16 cellular contexts compared by ENCODE assay signal in genomic region chr7:39085189-39085588, GRCh38.
DNase-seq lines count a peak whose midpoint lies in the region; ATAC-seq and TF ChIP-seq lines count a peak whose summit lies in the region.
"Had no signal": no experiment of that assay in that cellular context is flagged by ENCODE, and none has a peak within 500 bp of the region (broad histone marks: within the 10 kb centered on the region; RNA-seq: fewer than 3 reads in every experiment).

No MANE protein-coding gene starts in this region.

- intact Hi-C loops in heart right ventricle (cut with DNase I) (no loop called here), cardiac septum (cut with DNase I) (no loop called here), left ventricle myocardium inferior (cut with micrococcal nuclease) (no loop called here), aorta (cut with DNase I) (no loop called here)

- H2AFZ ChIP-seq in neuron (ENCODE audit: low read depth, low read length): peak overlapping the region; percentile 20

- H3K9me3 ChIP-seq in heart right ventricle: no peaks in the 10 kb centered on the region
- no peaks in the 10 kb centered on the region for H3K9me3 ChIP-seq in left ventricle myocardium inferior (replicated peaks)
- H3K9me3 ChIP-seq in neuron (ENCODE audit: low read length): no peaks in the 10 kb centered on the region
- no peaks in the 10 kb centered on the region for H3K9me3 ChIP-seq in aorta (ENCODE audit: control insufficient read depth, low read length)
- H3K9me3 ChIP-seq: colonic mucosa had no signal

- H3K36me3 ChIP-seq in heart right ventricle (no peaks in the 10 kb centered on the region), left ventricle myocardium inferior (no peaks in the 10 kb centered on the region), neuron (ENCODE audit: insufficient read depth, low read length) (no peaks in the 10 kb centered on the region), aorta (ENCODE audit: control insufficient read depth in 1 of 2, insufficient read depth in 2 of 2, low read length in 1 of 2) (no peaks in the 10 kb centered on the region)
- H3K36me3 ChIP-seq: colonic mucosa had no signal

- peaks cover 0 to 44% (median 12%) of the 10 kb centered on the region in 7 donors for H3K27me3 ChIP-seq in heart right ventricle
- H3K27me3 ChIP-seq in left ventricle myocardium inferior (ENCODE audit: low read depth): peaks cover 45% of the 10 kb centered on the region
- H3K27me3 ChIP-seq in neuron (ENCODE audit: insufficient read depth, low read length): no peaks in the 10 kb centered on the region
- no peaks in the 10 kb centered on the region for H3K27me3 ChIP-seq in aorta (ENCODE audit: control insufficient read depth in 1 of 2, insufficient read depth in 2 of 2, low read length in 1 of 2)
- H3K27me3 ChIP-seq: colonic mucosa had no signal

- ATAC-seq in heart right ventricle (peak in 1 of 8 donors; percentile 55), aorta (ENCODE audit: low FRiP score) (no peak)
- ATAC-seq: esophagus mucosa; stimulated activated naive CD8-positive, alpha-beta T cell treated with anti-CD3 and anti-CD28 coated beads, Interleukin-15, amount 100 ng/mL, for 72 hours; T-cell had no signal

- no peak for TF ChIP-seq CTCF in heart right ventricle (IDR thresholded peaks at IDR 0.05)
- no peak for TF ChIP-seq CTCF in left ventricle myocardium inferior (IDR thresholded peaks at IDR 0.05; ENCODE audit: borderline replicate concordance)

- H3K27ac ChIP-seq in heart right ventricle (peak overlapping the region in 3 of 10 donors; percentile 10 to 31 (median 20)), left ventricle myocardium inferior (replicated peaks) (no peak overlapping the region), aorta (ENCODE audit: low read depth in 1 of 2, low read length in 2 of 2) (no peak overlapping the region)
- H3K27ac ChIP-seq: colonic mucosa had no signal

- H3K4me1 ChIP-seq in heart right ventricle (peaks cover 0 to 11% (median 5%) of the 10 kb centered on the region in 9 donors), left ventricle myocardium inferior (peaks cover 4% of the 10 kb centered on the region), neuron (ENCODE audit: insufficient read depth, low read length) (peaks cover 49% of the 10 kb centered on the region), aorta (ENCODE audit: control insufficient read depth in 1 of 2, insufficient read depth in 2 of 2, low read length in 2 of 2) (no peaks in the 10 kb centered on the region)
- H3K4me1 ChIP-seq: colonic mucosa had no signal

- H3K4me3 ChIP-seq in heart right ventricle: peak overlapping the region in 9 of 10 donors; percentile 12 to 45 (median 33)
- H3K4me3 ChIP-seq in left ventricle myocardium inferior: peak overlapping the region; percentile 57
- peak overlapping the region; percentile 40 for H3K4me3 ChIP-seq in neuron (ENCODE audit: low read length)
- H3K4me3 ChIP-seq in aorta (ENCODE audit: low read length in 2 of 2): peak overlapping the region; percentile 20 to 66
- H3K4me3 ChIP-seq: colonic mucosa had no signal

- whole genome bisulfite sequencing in heart right ventricle, 2 donors: 20 to 27% methylated on average over 5 of the region's 5 CpGs
- WGBS in aorta, 2 donors: 29 to 31% methylated on average over 5 of the region's 5 CpGs

- DNase-seq in heart right ventricle (no peak), cardiac septum (ENCODE audit: low spot score) (no peak), left ventricle myocardium inferior (no peak), aorta (no peak), medulla oblongata (ENCODE audit: extremely low spot score) (no peak), mucosa of gallbladder (ENCODE audit: low spot score) (no peak), NCI-H2171 treated with DMSO at 0.1 percent for 48 hours (lab: John Stamatoyannopoulos, UW) (no peak)
- DNase-seq: activated effector memory CD4-positive, alpha-beta T cell treated with Interleukin-2 at 50 U/mL for 16 hours; CD8-positive, alpha-beta memory T cell; colonic mucosa; MV-4-11; RPMI8226; stimulated activated naive CD8-positive, alpha-beta T cell treated with anti-CD3 and anti-CD28 coated beads, Interleukin-15, amount 100 ng/mL, for 72 hours; T-cell had no signal
